8 cellular contexts compared by ENCODE assay signal in the genomic region with DNA sequence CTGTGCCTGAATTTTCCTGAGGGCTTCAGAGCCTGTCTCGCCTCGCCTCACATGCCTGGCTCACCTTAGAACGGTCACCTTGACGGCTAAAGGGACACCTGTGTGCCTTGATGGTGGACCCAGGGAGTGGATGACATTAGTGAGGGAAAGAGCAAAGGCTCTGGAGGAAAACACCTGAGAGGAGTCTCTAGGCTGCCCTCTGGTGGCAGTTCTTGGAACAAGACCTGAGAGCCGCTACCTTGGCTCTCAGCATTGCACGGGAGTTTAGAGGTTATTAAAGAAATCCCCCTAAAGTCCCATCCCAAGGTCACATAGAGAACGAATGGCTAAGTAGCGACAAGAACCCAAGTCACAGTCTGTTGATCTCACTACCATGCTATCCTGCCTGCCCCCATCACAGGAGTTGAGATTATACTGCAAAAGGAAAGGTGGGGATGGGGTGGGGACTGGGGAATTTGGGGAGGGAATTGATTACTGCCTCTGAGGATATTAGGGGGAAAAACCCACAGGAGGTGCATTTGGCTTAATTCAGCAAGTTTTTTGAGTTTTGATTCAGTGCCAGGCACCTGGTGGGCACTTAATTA. TPM values are rescaled to one million over a fixed set of nuclear protein-coding genes. Genes with fewer than 3 reads are reported as not detected.
A peak's percentile ranks its signal among the peaks of the same experiment; 100 is the strongest.
DNase-seq lines count a peak whose midpoint lies in the region; ATAC-seq and TF ChIP-seq lines count a peak whose summit lies in the region.

No MANE protein-coding gene starts in this region.

- 0 out of 2 replicates have a peak, but pooled peaks cover 3% of the 10 kb centered on the region for H3K4me1 ChIP-seq in HEK293 (ENCODE audit: control insufficient read depth, insufficient read depth, low read length)
- no peaks in the 10 kb centered on the region for H3K4me1 ChIP-seq in cardiac muscle cell (ENCODE audit: low read depth)

- TF ChIP-seq CTCF in CD14-positive monocyte (IDR thresholded peaks at IDR 0.05) (peak; percentile 92), HEK293 (tag by site-specific recombination; IDR thresholded peaks at IDR 0.05) (peak; percentile 57; the same call in 1 of the 2 replicates), cardiac muscle cell (IDR thresholded peaks at IDR 0.05; ENCODE audit: low read depth, low read length) (peak; percentile 86)

- H3K27me3 Mint-ChIP-seq in CD14-positive monocyte (ENCODE audit: low read depth in 3 of 3), result peaks cover 4 to 10% (median 5%) of the 10 kb centered on the region in 3 donors

- H3K4me3 ChIP-seq in HEK293 (ENCODE audit: low read depth, low read length), result no peak overlapping the region
- H3K4me3 ChIP-seq in cardiac muscle cell, result no peak overlapping the region

- H3K27me3 ChIP-seq in cardiac muscle cell, result peaks cover 8% of the 10 kb centered on the region

- CTCF ChIA-PET in HEK293 (lab: Yijun Ruan, JAX), result interaction anchor here (0.5 to 11.3 kb wide), 31 partner anchors 12 to 811 kb away, joined by 3 to 100 read pairs (median 4); a partner anchor contains a TSS

- ATAC-seq in sciatic nerve (no peak), HG02763 (IDR thresholded peaks at IDR 0.05; ENCODE audit: unreplicated experiment) (no peak)

- intact Hi-C loops in CD14-positive monocyte (cut with micrococcal nuclease) (no loop called here), sciatic nerve (cut with DNase I) (no loop called here)

- DNase-seq in CD14-positive monocyte (ENCODE audit: low spot score), result no peak
- DNase-seq in RPMI8226, result peak; percentile 88
- DNase-seq in activated T-helper 9 cell treated with anti-CD3 and anti-CD28 coated beads, Interleukin-2, amount 50 U/mL, for 16 hours (ENCODE audit: low read depth), result peak; percentile 58
- peak; percentile 48 to 75 for DNase-seq in cardiac muscle cell (ENCODE audit: low read depth in 1 of 2, low spot score in 1 of 2)
- peak; percentile 77 for DNase-seq in sciatic nerve (ENCODE audit: low spot score)
- no peak for DNase-seq in NCI-H1048 (lab: John Stamatoyannopoulos, UW)

- H3K9me3 ChIP-seq in HEK293 (ENCODE audit: control insufficient read depth, insufficient read depth, low read depth, low read length) (no peaks in the 10 kb centered on the region), cardiac muscle cell (ENCODE audit: low read depth) (no peaks in the 10 kb centered on the region)

- peaks cover 8% of the 10 kb centered on the region for H3K4me1 Mint-ChIP-seq in CD14-positive monocyte

- no peak overlapping the region for H3K4me3 Mint-ChIP-seq in CD14-positive monocyte

- H3K36me3 ChIP-seq in HEK293 (ENCODE audit: control insufficient read depth in 2 of 2, insufficient read depth in 1 of 2, low read length in 2 of 2), result no peaks in the 10 kb centered on the region
- H3K36me3 ChIP-seq in cardiac muscle cell, result no peaks in the 10 kb centered on the region

- peak overlapping the region in 1 of 7 donors; percentile 38 for H3K27ac Mint-ChIP-seq in CD14-positive monocyte

- peaks cover 0 to 2% (median 0%) of the 10 kb centered on the region in 7 donors for H3K9me3 Mint-ChIP-seq in CD14-positive monocyte

- POLR2A ChIA-PET in HEK293 (lab: Yijun Ruan, JAX), result no interaction called here

- no peak overlapping the region for H3K27ac ChIP-seq in HEK293 (ENCODE audit: extremely low read depth, low read depth, low read length)
- no peak overlapping the region for H3K27ac ChIP-seq in cardiac muscle cell

- no peaks in the 10 kb centered on the region for H3K36me3 Mint-ChIP-seq in CD14-positive monocyte

TF ChIP-seq in HEK293, 187 proteins besides CTCF, POLR2A, EP300 and RAD21 (continues in another document):
- TF ChIP-seq ZNF624 (tag by site-specific recombination; IDR thresholded peaks at IDR 0.05) (no peak), ZNF654 (tag by site-specific recombination; IDR thresholded peaks at IDR 0.05; ENCODE audit: low read depth) (peak; percentile 55), ZNF24 (tag by site-specific recombination; IDR thresholded peaks at IDR 0.05) (no peak), ZNF501 (tag by site-specific recombination; IDR thresholded peaks at IDR 0.05) (no peak), ZNF169 (tag by site-specific recombination; IDR thresholded peaks at IDR 0.05) (no peak), ZNF366 (tag by site-specific recombination; conservative IDR thresholded peaks at IDR 0.05) (0 out of 2 replicates have a peak, but pooled peaks have one; percentile 31), KLF9 (tag by site-specific recombination; IDR thresholded peaks at IDR 0.05; ENCODE audit: low read depth) (no peak), ZNF114 (tag by site-specific recombination; IDR thresholded peaks at IDR 0.05) (no peak), ZNF473 (tag by site-specific recombination; IDR thresholded peaks at IDR 0.05) (no peak), ZNF416 (tag by site-specific recombination; IDR thresholded peaks at IDR 0.05) (no peak), ZNF433 (tag by site-specific recombination; IDR thresholded peaks at IDR 0.05; ENCODE audit: low read depth) (no peak), ZNF791 (tag by site-specific recombination; IDR thresholded peaks at IDR 0.05) (no peak), ZNF792 (tag by site-specific recombination; IDR thresholded peaks at IDR 0.05) (no peak), KLF16 (tag by site-specific recombination; IDR thresholded peaks at IDR 0.05) (no peak), ZNF529 (tag by site-specific recombination; IDR thresholded peaks at IDR 0.05; ENCODE audit: insufficient replicate concordance) (no peak), ZSCAN23 (tag by site-specific recombination; IDR thresholded peaks at IDR 0.05) (no peak), ZNF664 (tag by site-specific recombination; IDR thresholded peaks at IDR 0.05) (no peak), ZNF138 (tag by site-specific recombination; IDR thresholded peaks at IDR 0.05; ENCODE audit: borderline replicate concordance) (no peak), ZEB2 (tag by site-specific recombination; IDR thresholded peaks at IDR 0.05) (peak; percentile 36; the same call in 1 of the 2 replicates), ZNF335 (tag by site-specific recombination; conservative IDR thresholded peaks at IDR 0.05) (0 out of 2 replicates have a peak, but pooled peaks have one; percentile 29), ZNF239 (tag by site-specific recombination; IDR thresholded peaks at IDR 0.05) (no peak)
- TF ChIP-seq, protein P1, sequence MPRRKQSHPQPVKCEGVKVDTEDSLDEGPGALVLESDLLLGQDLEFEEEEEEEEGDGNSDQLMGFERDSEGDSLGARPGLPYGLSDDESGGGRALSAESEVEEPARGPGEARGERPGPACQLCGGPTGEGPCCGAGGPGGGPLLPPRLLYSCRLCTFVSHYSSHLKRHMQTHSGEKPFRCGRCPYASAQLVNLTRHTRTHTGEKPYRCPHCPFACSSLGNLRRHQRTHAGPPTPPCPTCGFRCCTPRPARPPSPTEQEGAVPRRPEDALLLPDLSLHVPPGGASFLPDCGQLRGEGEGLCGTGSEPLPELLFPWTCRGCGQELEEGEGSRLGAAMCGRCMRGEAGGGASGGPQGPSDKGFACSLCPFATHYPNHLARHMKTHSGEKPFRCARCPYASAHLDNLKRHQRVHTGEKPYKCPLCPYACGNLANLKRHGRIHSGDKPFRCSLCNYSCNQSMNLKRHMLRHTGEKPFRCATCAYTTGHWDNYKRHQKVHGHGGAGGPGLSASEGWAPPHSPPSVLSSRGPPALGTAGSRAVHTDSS (tag by site-specific recombination; IDR thresholded peaks at IDR 0.05), result no peak
- TF ChIP-seq, protein P2, sequence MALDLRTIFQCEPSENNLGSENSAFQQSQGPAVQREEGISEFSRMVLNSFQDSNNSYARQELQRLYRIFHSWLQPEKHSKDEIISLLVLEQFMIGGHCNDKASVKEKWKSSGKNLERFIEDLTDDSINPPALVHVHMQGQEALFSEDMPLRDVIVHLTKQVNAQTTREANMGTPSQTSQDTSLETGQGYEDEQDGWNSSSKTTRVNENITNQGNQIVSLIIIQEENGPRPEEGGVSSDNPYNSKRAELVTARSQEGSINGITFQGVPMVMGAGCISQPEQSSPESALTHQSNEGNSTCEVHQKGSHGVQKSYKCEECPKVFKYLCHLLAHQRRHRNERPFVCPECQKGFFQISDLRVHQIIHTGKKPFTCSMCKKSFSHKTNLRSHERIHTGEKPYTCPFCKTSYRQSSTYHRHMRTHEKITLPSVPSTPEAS (tag by site-specific recombination; IDR thresholded peaks at IDR 0.05), result no peak
- TF ChIP-seq, protein P3, sequence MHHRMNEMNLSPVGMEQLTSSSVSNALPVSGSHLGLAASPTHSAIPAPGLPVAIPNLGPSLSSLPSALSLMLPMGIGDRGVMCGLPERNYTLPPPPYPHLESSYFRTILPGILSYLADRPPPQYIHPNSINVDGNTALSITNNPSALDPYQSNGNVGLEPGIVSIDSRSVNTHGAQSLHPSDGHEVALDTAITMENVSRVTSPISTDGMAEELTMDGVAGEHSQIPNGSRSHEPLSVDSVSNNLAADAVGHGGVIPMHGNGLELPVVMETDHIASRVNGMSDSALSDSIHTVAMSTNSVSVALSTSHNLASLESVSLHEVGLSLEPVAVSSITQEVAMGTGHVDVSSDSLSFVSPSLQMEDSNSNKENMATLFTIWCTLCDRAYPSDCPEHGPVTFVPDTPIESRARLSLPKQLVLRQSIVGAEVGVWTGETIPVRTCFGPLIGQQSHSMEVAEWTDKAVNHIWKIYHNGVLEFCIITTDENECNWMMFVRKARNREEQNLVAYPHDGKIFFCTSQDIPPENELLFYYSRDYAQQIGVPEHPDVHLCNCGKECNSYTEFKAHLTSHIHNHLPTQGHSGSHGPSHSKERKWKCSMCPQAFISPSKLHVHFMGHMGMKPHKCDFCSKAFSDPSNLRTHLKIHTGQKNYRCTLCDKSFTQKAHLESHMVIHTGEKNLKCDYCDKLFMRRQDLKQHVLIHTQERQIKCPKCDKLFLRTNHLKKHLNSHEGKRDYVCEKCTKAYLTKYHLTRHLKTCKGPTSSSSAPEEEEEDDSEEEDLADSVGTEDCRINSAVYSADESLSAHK (tag by site-specific recombination; IDR thresholded peaks at IDR 0.05), result no peak

RNA-seq across cellular contexts. Expression of a gene that starts 7.9 kb away (rescaled TPM):
- polyA plus RNA-seq in CD14-positive monocyte (not detected), cardiac muscle cell (not detected in 2 replicates)
- total RNA-seq in cardiac muscle cell (not detected in 2 replicates), sciatic nerve (not detected)

RNA-seq across cellular contexts. Expression of a gene that starts 10.7 kb away (rescaled TPM):
- not detected for polyA plus RNA-seq in CD14-positive monocyte
- total RNA-seq in cardiac muscle cell, result not detected in 2 replicates
- polyA plus RNA-seq in cardiac muscle cell, result not detected in 2 replicates
- not detected for total RNA-seq in sciatic nerve

RNA-seq across cellular contexts. Expression of a gene that starts 13.6 kb away (rescaled TPM):
- polyA plus RNA-seq in CD14-positive monocyte (not detected), cardiac muscle cell (not detected in 2 replicates)
- total RNA-seq in cardiac muscle cell (not detected in 2 replicates), sciatic nerve (0.62 TPM)

RNA-seq across cellular contexts. Expression of a gene that starts 15.8 kb away (rescaled TPM):
- not detected for polyA plus RNA-seq in CD14-positive monocyte
- not detected in 2 replicates for total RNA-seq in cardiac muscle cell
- not detected in 2 replicates for polyA plus RNA-seq in cardiac muscle cell
- not detected for total RNA-seq in sciatic nerve

RNA-seq across cellular contexts. Expression of a gene that starts 29.4 kb away (rescaled TPM):
- 1 to 10 TPM; 2.2 to 2.8 TPM for polyA plus RNA-seq in CD14-positive monocyte
- 25.1 and 55.5 TPM in 2 replicates for total RNA-seq in cardiac muscle cell
- 29.1 and 29.6 TPM in 2 replicates for polyA plus RNA-seq in cardiac muscle cell
- 23.8 TPM for total RNA-seq in sciatic nerve

Comparison
In these comparisons a context has a peak if more than half of its experiments do, and no peak if none do; other contexts are left out.
1. DNase-seq: peak in RPMI8226 (single experiment), activated T-helper 9 cell treated with anti-CD3 and anti-CD28 coated beads, Interleukin-2, amount 50 U/mL, for 16 hours (single experiment), cardiac muscle cell (2 of 2) and sciatic nerve (single experiment); none in CD14-positive monocyte (single experiment) and NCI-H1048 (single experiment).
2. Peak in every context shown above with its lines, with median percentiles within 50 percentile points of each other: CTCF ChIP-seq.